ENCODE assay signal across 8 cellular contexts in the genomic region with DNA sequence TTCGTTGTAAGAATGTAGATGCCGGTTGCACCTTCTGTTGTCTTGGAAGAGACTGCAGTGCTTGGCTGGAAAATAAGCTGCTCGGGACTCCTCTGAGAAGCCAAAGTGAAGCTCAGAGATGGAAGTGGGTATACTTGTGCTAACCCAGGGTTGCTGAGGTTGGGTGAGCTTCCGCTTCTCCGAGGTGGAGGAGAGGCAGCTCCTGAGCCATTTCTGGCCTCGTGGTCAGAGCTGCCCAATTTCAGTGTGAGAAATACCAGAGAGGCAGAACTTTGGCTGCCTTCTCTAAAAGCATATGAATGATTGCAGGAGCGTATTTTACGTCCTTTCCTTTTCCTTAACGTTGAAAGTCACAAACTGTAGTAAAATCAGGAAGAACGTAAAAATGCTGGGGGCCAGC.
DNase-seq lines count a peak whose midpoint lies in the region; ATAC-seq and TF ChIP-seq lines count a peak whose summit lies in the region.
"Not testable (repeated sequence)": the region's sequence is repeated elsewhere in the genome, so short reads cannot be mapped to it uniquely, and the experiment has no call there.

No MANE protein-coding gene starts in this region.

- peaks cover 12% of the 10 kb centered on the region for H3K4me1 Mint-ChIP-seq in activated naive CD8-positive, alpha-beta T cell (ENCODE audit: low read depth)

- not testable (repeated sequence) for H3K9me3 Mint-ChIP-seq in activated naive CD8-positive, alpha-beta T cell (ENCODE audit: low read depth)

- peak in 2 of 3 donors; percentile 48 to 71 for DNase-seq in Peyer's patch
- not testable (repeated sequence) for DNase-seq in fibroblast of lung (ENCODE audit: low read depth in 2 of 2); mucosa of descending colon; stimulated activated naive CD8-positive, alpha-beta T cell treated with anti-CD3 and anti-CD28 coated beads, Interleukin-15, Interleukin-2, amounts not matched to agents 100 U/mL and 50 U/mL, for 24 hours

- H3K4me3 ChIP-seq in Peyer's patch (peak overlapping the region in 3 of 4 donors; percentile 22 to 26 (median 24)), fibroblast of lung (replicated peaks in 1 of 4; ENCODE audit: control extremely low read depth in 1 of 4, insufficient read depth in 1 of 4, low read depth in 3 of 4, low read length in 4 of 4) (peak overlapping the region; percentile 41 to 64 (median 56))
- not testable (repeated sequence) for H3K4me3 ChIP-seq in mucosa of descending colon

- TF ChIP-seq POLR2A in Peyer's patch (IDR thresholded peaks at IDR 0.05) = not testable (repeated sequence)

- H3K9me3 ChIP-seq in ES-I3 (ENCODE audit: control insufficient read depth, insufficient read depth, low read length); Peyer's patch; fibroblast of lung (ENCODE audit: control insufficient read depth, insufficient read depth, low read depth, low read length); mucosa of descending colon: not testable (repeated sequence)

- H3K27ac ChIP-seq in Peyer's patch = peak overlapping the region; percentile 46 to 73 (median 53)
- H3K27ac ChIP-seq in fibroblast of lung (ENCODE audit: insufficient read depth, low read length) = peak overlapping the region; percentile 88

- not testable (repeated sequence) for H3K27me3 Mint-ChIP-seq in activated naive CD8-positive, alpha-beta T cell

- ATAC-seq in GM21526 (IDR thresholded peaks at IDR 0.05; ENCODE audit: low FRiP score, unreplicated experiment) (peak; percentile 28), HG03095 (IDR thresholded peaks at IDR 0.05; ENCODE audit: unreplicated experiment) (peak; percentile 38), mucosa of descending colon (peak; percentile 56)
- peak; percentile 37 for ATAC-seq in stimulated activated naive CD8-positive, alpha-beta T cell treated with anti-CD3 and anti-CD28 coated beads, Interleukin-15, Interleukin-2, amounts not matched to agents 100 U/mL and 50 U/mL, for 24 hours

- not testable (repeated sequence) for TF ChIP-seq CTCF in Peyer's patch (IDR thresholded peaks at IDR 0.05); fibroblast of lung (conservative IDR thresholded peaks at IDR 0.05 in 1 of 2, IDR thresholded peaks at IDR 0.05 in 1 of 2; ENCODE audit: low read depth in 1 of 2, low read length in 2 of 2); mucosa of descending colon (IDR thresholded peaks at IDR 0.05)

- not testable (repeated sequence) for H3K27ac Mint-ChIP-seq in activated naive CD8-positive, alpha-beta T cell

- not testable (repeated sequence) for H3K4me1 ChIP-seq in ES-I3 (ENCODE audit: insufficient read depth, low read length); Peyer's patch; fibroblast of lung (ENCODE audit: control insufficient read depth, extremely low read depth, insufficient read depth, low read length); mucosa of descending colon (ENCODE audit: low read depth)

- not testable (repeated sequence) for H3K36me3 ChIP-seq in ES-I3 (ENCODE audit: insufficient read depth, low read length); Peyer's patch; fibroblast of lung (ENCODE audit: control insufficient read depth, insufficient read depth, low read length); mucosa of descending colon (ENCODE audit: low read depth)

- not testable (repeated sequence) for H3K36me3 Mint-ChIP-seq in activated naive CD8-positive, alpha-beta T cell

- peak overlapping the region; percentile 72 for H3K4me3 Mint-ChIP-seq in activated naive CD8-positive, alpha-beta T cell

- H3K9ac ChIP-seq in ES-I3 (ENCODE audit: low read depth, low read length) (peak overlapping the region; percentile 53), fibroblast of lung (ENCODE audit: insufficient read depth, low read length) (peak overlapping the region; percentile 63)

- H3K27me3 ChIP-seq in Peyer's patch; fibroblast of lung (ENCODE audit: control insufficient read depth, insufficient read depth, low read length): not testable (repeated sequence)

- intact Hi-C loops in mucosa of descending colon (cut with DNase I, micrococcal nuclease) = not testable (repeated sequence)

- H2AFZ ChIP-seq in fibroblast of lung (ENCODE audit: low read length) = not testable (repeated sequence)

- H3K79me2 ChIP-seq in fibroblast of lung (ENCODE audit: control insufficient read depth, insufficient read depth, low read length) = peaks cover 25% of the 10 kb centered on the region

- not testable (repeated sequence) for H4K20me1 ChIP-seq in fibroblast of lung (ENCODE audit: control insufficient read depth, extremely low read depth, insufficient read depth, low read length)

- not testable (repeated sequence) for H3K4me2 ChIP-seq in fibroblast of lung (ENCODE audit: extremely low read depth, insufficient read depth, low read length)
